ENCODE assay signal across 8 cellular contexts in genomic region chr19:52923782-52924593, GRCh38. TPM values are rescaled to one million over a fixed set of nuclear protein-coding genes. Genes with fewer than 3 reads are reported as not detected.
A peak's percentile ranks its signal among the peaks of the same experiment; 100 is the strongest.
DNase-seq lines count a peak whose midpoint lies in the region; ATAC-seq and TF ChIP-seq lines count a peak whose summit lies in the region.

No MANE protein-coding gene starts in this region.

- H3K27ac ChIP-seq in CD4-positive, CD25-positive, alpha-beta regulatory T cell (ENCODE audit: insufficient read depth, low read length, poor library complexity, severe bottlenecking) = peak overlapping the region; percentile 70
- no peak overlapping the region for H3K27ac ChIP-seq in KMS-11
- peak overlapping the region; percentile 88 to 91 for H3K27ac ChIP-seq in ascending aorta

- peaks cover 17% of the 10 kb centered on the region for H3K4me1 ChIP-seq in CD4-positive, CD25-positive, alpha-beta regulatory T cell (ENCODE audit: control insufficient read depth, insufficient read depth, low read length, poor library complexity, severe bottlenecking)
- no peaks in the 10 kb centered on the region for H3K4me1 ChIP-seq in KMS-11 (ENCODE audit: low read depth, poor library complexity, severe bottlenecking)
- H3K4me1 ChIP-seq in ascending aorta = peaks cover 0 to 8% of the 10 kb centered on the region in 2 donors

- H3K9me3 ChIP-seq in CD4-positive, CD25-positive, alpha-beta regulatory T cell (ENCODE audit: control insufficient read depth in 2 of 2, low read length in 2 of 2) = peaks cover 0 to 3% of the 10 kb centered on the region in 2 experiments
- H3K9me3 ChIP-seq in ascending aorta = no peaks in the 10 kb centered on the region

- peak overlapping the region; percentile 80; the same call in 1 of the 2 replicates for H2AFZ ChIP-seq in KMS-11 (ENCODE audit: low read depth)

- H3K4me1 Mint-ChIP-seq in CD4-positive, CD25-positive, alpha-beta regulatory T cell = peaks cover 0 to 36% (median 8%) of the 10 kb centered on the region in 4 donors
- H3K4me1 Mint-ChIP-seq in immature natural killer cell = peaks cover 36 to 37% of the 10 kb centered on the region in 2 donors
- peaks cover 29% of the 10 kb centered on the region for H3K4me1 Mint-ChIP-seq in stimulated activated effector memory CD8-positive, alpha-beta T cell treated with anti-CD3 and anti-CD28 coated beads, Interleukin-12 subunit alpha, Interleukin-12 subunit beta, amount 100 ng/mL, for 72 hours

- DNase-seq in CD4-positive, CD25-positive, alpha-beta regulatory T cell = no peak
- DNase-seq in ascending aorta (ENCODE audit: low spot score in 2 of 2) (peak; percentile 42 to 80), immature natural killer cell (no peak)
- no peak for DNase-seq in stimulated activated effector memory CD8-positive, alpha-beta T cell treated with anti-CD3 and anti-CD28 coated beads, Interleukin-12 subunit alpha, Interleukin-12 subunit beta, amount 100 ng/mL, for 72 hours (ENCODE audit: low spot score in 2 of 2)

- intact Hi-C loops in ascending aorta (cut with DNase I) = loop anchor here (1.0 kb wide), 6 partner anchors 18 to 189 kb away; partner anchors contain the start of genes ZNF160, ZNF320 and ZNF611

- H3K27me3 Mint-ChIP-seq in CD4-positive, CD25-positive, alpha-beta regulatory T cell = peaks cover 4% of the 10 kb centered on the region
- peaks cover 1 to 4% (median 4%) of the 10 kb centered on the region in 3 donors for H3K27me3 Mint-ChIP-seq in immature natural killer cell (ENCODE audit: low read depth in 3 of 3)

- peak overlapping the region; percentile 57 for H3K4me3 ChIP-seq in CD4-positive, CD25-positive, alpha-beta regulatory T cell (ENCODE audit: low read depth, low read length)
- H3K4me3 ChIP-seq in KMS-11 (IDR thresholded peaks at IDR 0.05; ENCODE audit: insufficient read depth, low read depth, low read length) = no peak overlapping the region
- H3K4me3 ChIP-seq in ascending aorta = peak overlapping the region; percentile 79 to 83

- H3K27ac Mint-ChIP-seq in CD4-positive, CD25-positive, alpha-beta regulatory T cell = peak overlapping the region; percentile 80 to 94 (median 94)
- peak overlapping the region; percentile 78 to 97 (median 92) for H3K27ac Mint-ChIP-seq in immature natural killer cell
- no peak overlapping the region for H3K27ac Mint-ChIP-seq in stimulated activated effector memory CD8-positive, alpha-beta T cell treated with anti-CD3 and anti-CD28 coated beads, Interleukin-12 subunit alpha, Interleukin-12 subunit beta, amount 100 ng/mL, for 72 hours

- H4K20me1 ChIP-seq in KMS-11 (ENCODE audit: insufficient read depth) = no peaks in the 10 kb centered on the region

- peaks cover 9% of the 10 kb centered on the region for H3K36me3 ChIP-seq in CD4-positive, CD25-positive, alpha-beta regulatory T cell (ENCODE audit: control insufficient read depth, insufficient read depth, low read length)
- H3K36me3 ChIP-seq in KMS-11 (ENCODE audit: insufficient read depth) (no peaks in the 10 kb centered on the region), ascending aorta (peaks cover 7% of the 10 kb centered on the region in 2 donors)

- no peak overlapping the region for H3K9ac ChIP-seq in KMS-11

- H3K79me2 ChIP-seq in KMS-11 (ENCODE audit: insufficient read depth, low read depth) = no peaks in the 10 kb centered on the region

- H3K4me2 ChIP-seq in KMS-11 = no peak overlapping the region; the same call in 1 of the 2 replicates

- H3K27me3 ChIP-seq in CD4-positive, CD25-positive, alpha-beta regulatory T cell (ENCODE audit: control insufficient read depth, insufficient read depth, low read length) = no peaks in the 10 kb centered on the region
- H3K27me3 ChIP-seq in KMS-11 (ENCODE audit: insufficient read depth, low read depth) = no peaks in the 10 kb centered on the region
- H3K27me3 ChIP-seq in ascending aorta = no peaks in the 10 kb centered on the region

- ATAC-seq in CD4-positive, CD25-positive, alpha-beta regulatory T cell (ENCODE audit: low read depth in 2 of 2) = no peak
- ATAC-seq in stimulated activated effector memory CD8-positive, alpha-beta T cell treated with anti-CD3 and anti-CD28 coated beads, Interleukin-12 subunit alpha, Interleukin-12 subunit beta, amount 100 ng/mL, for 72 hours = no peak
- ATAC-seq in GM21528 (IDR thresholded peaks at IDR 0.05; ENCODE audit: low FRiP score, unreplicated experiment) (no peak), HG03460 (IDR thresholded peaks at IDR 0.05; ENCODE audit: unreplicated experiment) (no peak), GM18520 (IDR thresholded peaks at IDR 0.05; ENCODE audit: unreplicated experiment) (no peak)

- H3K36me3 Mint-ChIP-seq in CD4-positive, CD25-positive, alpha-beta regulatory T cell = peaks cover 15% of the 10 kb centered on the region
- H3K36me3 Mint-ChIP-seq in immature natural killer cell = peaks cover 5 to 6% (median 6%) of the 10 kb centered on the region in 3 donors
- H3K36me3 Mint-ChIP-seq in stimulated activated effector memory CD8-positive, alpha-beta T cell treated with anti-CD3 and anti-CD28 coated beads, Interleukin-12 subunit alpha, Interleukin-12 subunit beta, amount 100 ng/mL, for 72 hours = peaks cover 32% of the 10 kb centered on the region

- peaks cover 0 to 9% (median 2%) of the 10 kb centered on the region in 7 donors for H3K9me3 Mint-ChIP-seq in CD4-positive, CD25-positive, alpha-beta regulatory T cell
- no peaks in the 10 kb centered on the region for H3K9me3 Mint-ChIP-seq in immature natural killer cell
- no peaks in the 10 kb centered on the region for H3K9me3 Mint-ChIP-seq in stimulated activated effector memory CD8-positive, alpha-beta T cell treated with anti-CD3 and anti-CD28 coated beads, Interleukin-12 subunit alpha, Interleukin-12 subunit beta, amount 100 ng/mL, for 72 hours

- H3K4me3 Mint-ChIP-seq in CD4-positive, CD25-positive, alpha-beta regulatory T cell = peak overlapping the region; percentile 88 to 94 (median 92)
- peak overlapping the region; percentile 90 to 98 (median 96) for H3K4me3 Mint-ChIP-seq in immature natural killer cell
- H3K4me3 Mint-ChIP-seq in stimulated activated effector memory CD8-positive, alpha-beta T cell treated with anti-CD3 and anti-CD28 coated beads, Interleukin-12 subunit alpha, Interleukin-12 subunit beta, amount 100 ng/mL, for 72 hours = peak overlapping the region; percentile 82

- TF ChIP-seq CTCF in KMS-11 (conservative IDR thresholded peaks at IDR 0.05; ENCODE audit: low read depth, low read length) (no peak), ascending aorta (IDR thresholded peaks at IDR 0.05) (no peak)

RNA-seq across cellular contexts. Expression of gene ZNF888, which starts 0.8 kb away (rescaled TPM):
- total RNA-seq in CD4-positive, CD25-positive, alpha-beta regulatory T cell = 5.0 TPM
- polyA plus RNA-seq in CD4-positive, CD25-positive, alpha-beta regulatory T cell = 1 to 10 TPM; 1.7 to 2.8 (median 2.3) TPM
- 0.43 TPM for total RNA-seq in ascending aorta
- 1 to 10 TPM; 1.9 to 3.9 (median 1.9) TPM for polyA plus RNA-seq in immature natural killer cell

RNA-seq across cellular contexts. Expression of gene ZNF320, which starts 26.6 kb away (rescaled TPM):
- total RNA-seq in CD4-positive, CD25-positive, alpha-beta regulatory T cell = 5.6 TPM
- polyA plus RNA-seq in CD4-positive, CD25-positive, alpha-beta regulatory T cell = 1 to 10 TPM; 1.3 to 5.4 (median 1.8) TPM
- not detected for total RNA-seq in ascending aorta
- 1 to 10 TPM in 2 of 3 donors, not detected in 1; 4.9 to 5.5 TPM for polyA plus RNA-seq in immature natural killer cell

RNA-seq across cellular contexts. Expression of gene ZNF816, which starts 38.7 kb away (rescaled TPM):
- 5.1 TPM for total RNA-seq in CD4-positive, CD25-positive, alpha-beta regulatory T cell
- polyA plus RNA-seq in CD4-positive, CD25-positive, alpha-beta regulatory T cell = 10 to 100 TPM; 10.6 to 25.1 (median 18.7) TPM
- total RNA-seq in ascending aorta = 7.1 TPM
- polyA plus RNA-seq in immature natural killer cell = 10 to 100 TPM in 1 of 3 donors, 1 to 10 TPM in 2; 9.8 to 21.0 (median 10.0) TPM

Comparison
In these comparisons a context has a peak if more than half of its experiments do, and no peak if none do; other contexts are left out.
1. DNase-seq: peak in ascending aorta (2 of 2); none in CD4-positive, CD25-positive, alpha-beta regulatory T cell (0 of 3), immature natural killer cell (0 of 3) and stimulated activated effector memory CD8-positive, alpha-beta T cell treated with anti-CD3 and anti-CD28 coated beads, Interleukin-12 subunit alpha, Interleukin-12 subunit beta, amount 100 ng/mL, for 72 hours (0 of 2).
2. Peak in every context shown above with its lines, with median percentiles within 50 percentile points of each other: H3K4me3 Mint-ChIP-seq.